In the genomic region with DNA sequence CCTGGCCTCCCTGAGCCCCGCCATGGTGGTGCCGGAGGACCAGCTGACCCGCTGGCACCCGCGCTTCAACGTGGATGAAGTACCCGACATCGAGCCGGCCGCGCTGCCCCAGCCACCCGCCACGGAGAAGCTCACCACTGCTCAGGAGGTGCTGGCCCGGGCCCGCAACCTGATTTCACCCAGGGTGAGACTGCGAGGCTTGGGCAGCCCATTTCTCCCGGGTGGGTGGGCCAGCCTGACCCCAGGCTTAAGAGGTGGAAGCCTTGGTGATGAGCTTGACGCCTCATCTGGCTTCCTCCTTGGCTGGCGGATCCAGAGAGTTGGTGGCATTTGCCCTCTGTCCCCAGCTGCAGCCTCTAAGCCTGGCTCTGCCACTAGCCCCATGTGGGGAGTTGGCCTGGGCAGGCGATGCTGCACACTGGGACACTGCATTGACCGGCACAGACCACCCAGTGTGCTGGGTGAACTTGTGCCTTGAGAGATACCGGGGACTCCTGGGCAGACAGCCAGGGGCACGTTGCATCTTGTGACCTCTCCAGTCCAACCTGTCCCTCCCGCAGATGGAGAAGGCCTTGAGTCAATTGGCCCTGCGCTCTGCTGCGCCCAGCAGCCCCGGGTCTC, we compare ENCODE assay signal across 1 cellular context.
TF ChIP-seq lines count a peak whose summit lies in the region.

No MANE protein-coding gene starts in this region.

TF ChIP-seq in IMR-90, 13 proteins besides CTCF, POLR2A, EP300 and RAD21:
- TF ChIP-seq RFX5 (IDR thresholded peaks at IDR 0.05; ENCODE audit: low read depth, low read length) (no peak), MXI1 (IDR thresholded peaks at IDR 0.05; ENCODE audit: borderline replicate concordance, low read depth, low read length) (no peak), NFE2L2 (IDR thresholded peaks at IDR 0.05; ENCODE audit: low read depth, low read length) (no peak)
